Comparison of ENCODE assay signal across 8 cellular contexts in genomic region chr7:44847509-44847919, GRCh38. TPM values are rescaled to one million over a fixed set of nuclear protein-coding genes. Genes with fewer than 3 reads are reported as not detected.
A peak's percentile ranks its signal among the peaks of the same experiment; 100 is the strongest.
DNase-seq lines count a peak whose midpoint lies in the region; ATAC-seq and FAIRE-seq lines count a peak whose summit lies in the region.

No MANE protein-coding gene starts in this region.

- peak overlapping the region; percentile 99 for H3K18ac ChIP-seq in neuronal stem cell (ENCODE audit: low read length)

- peak overlapping the region; percentile 91 for H3K14ac ChIP-seq in neuronal stem cell (ENCODE audit: low read length)

- H3K23ac ChIP-seq in neuronal stem cell (ENCODE audit: low read depth, low read length, poor library complexity) = peak overlapping the region; percentile 92

- H3K27me3 ChIP-seq in neuronal stem cell (ENCODE audit: control insufficient read depth in 3 of 3, insufficient read depth in 3 of 3, low read depth in 1 of 3, low read length in 3 of 3) (no peaks in the 10 kb centered on the region), subcutaneous abdominal adipose tissue (ENCODE audit: control insufficient read depth in 5 of 5, insufficient read depth in 4 of 5, low read length in 5 of 5) (no peaks in the 10 kb centered on the region)

- H3K4me1 ChIP-seq in neuronal stem cell (ENCODE audit: control insufficient read depth in 2 of 2, insufficient read depth in 1 of 2, low read depth in 1 of 2, low read length in 2 of 2) (peaks cover 2 to 3% of the 10 kb centered on the region in 2 donors), subcutaneous abdominal adipose tissue (ENCODE audit: control insufficient read depth in 5 of 5, insufficient read depth in 5 of 5, low read length in 5 of 5) (peaks cover 0 to 35% (median 24%) of the 10 kb centered on the region in 5 donors)

- H3K79me1 ChIP-seq in neuronal stem cell (ENCODE audit: low read depth, low read length) = peaks cover 3% of the 10 kb centered on the region

- peak overlapping the region; percentile 89 to 94 for H3K4me3 ChIP-seq in neuronal stem cell (ENCODE audit: low read length in 2 of 2)
- peak overlapping the region; percentile 75 to 93 (median 77) for H3K4me3 ChIP-seq in subcutaneous abdominal adipose tissue (ENCODE audit: low read depth in 1 of 5, low read length in 5 of 5)

- H2AFZ ChIP-seq in neuronal stem cell (ENCODE audit: low read length) = peak overlapping the region; percentile 88

- H2AK5ac ChIP-seq in neuronal stem cell (ENCODE audit: low read depth, low read length) = no peak overlapping the region

- H3K9ac ChIP-seq in neuronal stem cell (ENCODE audit: low read depth, low read length, poor library complexity) (peak overlapping the region; percentile 92), subcutaneous abdominal adipose tissue (ENCODE audit: low read length in 5 of 5) (peak overlapping the region; percentile 83 to 95 (median 85))

- H3K4me2 ChIP-seq in neuronal stem cell (ENCODE audit: insufficient read depth, low read length, poor library complexity, severe bottlenecking) = peak overlapping the region; percentile 65

- no peak overlapping the region for H2BK12ac ChIP-seq in neuronal stem cell (ENCODE audit: low read length)

- peak; percentile 63 for ATAC-seq in GM21825 (IDR thresholded peaks at IDR 0.05; ENCODE audit: unreplicated experiment)

- no peak overlapping the region for H4K8ac ChIP-seq in neuronal stem cell (ENCODE audit: low read depth, low read length)

- peak overlapping the region; percentile 33 for H2BK5ac ChIP-seq in neuronal stem cell (ENCODE audit: low read length)

- H4K91ac ChIP-seq in neuronal stem cell (ENCODE audit: low read depth, low read length, poor library complexity) = no peak overlapping the region

- no peak overlapping the region for H3K4ac ChIP-seq in neuronal stem cell (ENCODE audit: low read length)

- peak; percentile 95 for DNase-seq in Daoy (ENCODE audit: low read depth)
- peak; percentile 69 for DNase-seq in KG1 (lab: John Stamatoyannopoulos, UW)
- DNase-seq in SHP77 treated with DMSO at 0.1 percent for 48 hours (lab: John Stamatoyannopoulos, UW) = peak; percentile 77
- DNase-seq in activated naive CD4-positive, alpha-beta T cell (lab: John Stamatoyannopoulos, UW) = peak; percentile 80 to 85 (median 84)
- peak; percentile 81 to 82 for DNase-seq in frontal cortex (ENCODE audit: low spot score in 2 of 2)
- DNase-seq in neuronal stem cell (ENCODE audit: low spot score) = no peak

- H3K36me3 ChIP-seq in neuronal stem cell (replicated peaks in 1 of 2; ENCODE audit: control insufficient read depth in 2 of 2, insufficient read depth in 2 of 2, low read length in 2 of 2) = peaks cover 3 to 21% of the 10 kb centered on the region in 2 donors
- H3K36me3 ChIP-seq in subcutaneous abdominal adipose tissue (ENCODE audit: control insufficient read depth in 5 of 5, insufficient read depth in 5 of 5, low read length in 5 of 5) = no peaks in the 10 kb centered on the region

- FAIRE-seq in frontal cortex (lab: Jason Lieb, UNC) = no peak

- peak overlapping the region; percentile 50 for H2BK120ac ChIP-seq in neuronal stem cell (ENCODE audit: low read depth, low read length)

- peak overlapping the region; percentile 95 for H3K27ac ChIP-seq in neuronal stem cell (replicated peaks; ENCODE audit: low read length)
- peak overlapping the region; percentile 94 for H3K27ac ChIP-seq in subcutaneous abdominal adipose tissue (ENCODE audit: low read depth, low read length)

- no peak overlapping the region for H2BK15ac ChIP-seq in neuronal stem cell (ENCODE audit: low read length)

- no CpG with 5 or more reads among the region's 36 CpGs for WGBS in neuronal stem cell (ENCODE audit: extremely low coverage in 2 of 2, insufficient read length in 2 of 2, insufficient replicate concordance in 1 of 2), 2 donors

- H3K9me3 ChIP-seq in neuronal stem cell (replicated peaks in 1 of 2; ENCODE audit: control insufficient read depth in 2 of 2, insufficient read depth in 1 of 2, low read depth in 1 of 2, low read length in 2 of 2) (no peaks in the 10 kb centered on the region), subcutaneous abdominal adipose tissue (ENCODE audit: control insufficient read depth in 5 of 5, low read length in 5 of 5) (no peaks in the 10 kb centered on the region)

RNA-seq across cellular contexts. Expression of gene H2AZ2, which starts 0.4 kb away (rescaled TPM):
- total RNA-seq in Daoy (2014; rRNA removed; shearing (Covaris generic)) = 591 and 679 TPM in 2 replicates
- 227 TPM for total RNA-seq in frontal cortex
- polyA plus RNA-seq in neuronal stem cell (2013, experiment 1 of 2) = 428 TPM
- 421 TPM for polyA plus RNA-seq in neuronal stem cell (2013, experiment 2 of 2)

RNA-seq across cellular contexts. Expression of gene PURB, which starts 37.8 kb away (rescaled TPM):
- 32.7 and 42.3 TPM in 2 replicates for total RNA-seq in Daoy (2014; rRNA removed; shearing (Covaris generic))
- 36.7 TPM for total RNA-seq in frontal cortex
- polyA plus RNA-seq in neuronal stem cell (2013, experiment 1 of 2) = 12.2 TPM
- 12.7 TPM for polyA plus RNA-seq in neuronal stem cell (2013, experiment 2 of 2)

RNA-seq across cellular contexts. Expression of gene PPIA, which starts 51.0 kb away (rescaled TPM):
- total RNA-seq in Daoy (2014; rRNA removed; shearing (Covaris generic)) = 8,888 and 8,943 TPM in 2 replicates
- total RNA-seq in frontal cortex = 518 TPM
- 1,729 TPM for polyA plus RNA-seq in neuronal stem cell (2013, experiment 1 of 2)
- polyA plus RNA-seq in neuronal stem cell (2013, experiment 2 of 2) = 1,737 TPM

Comparison
In these comparisons a context has a peak if more than half of its experiments do, and no peak if none do; other contexts are left out.
1. RNA of gene PPIA, which starts 51.0 kb away (total RNA-seq): 8,888 to 8,943 TPM in Daoy; 518 TPM in frontal cortex (single experiment); every median in the first group is over 10 times any median in the second.